27 cellular contexts compared by ENCODE assay signal in genomic region chr7:116696707-116697106, GRCh38. TPM values are rescaled to one million over a fixed set of nuclear protein-coding genes. Genes with fewer than 3 reads are reported as not detected.
"Had no signal": no experiment of that assay in that cellular context is flagged by ENCODE, and none has a peak within 500 bp of the region (broad histone marks: within the 10 kb centered on the region; RNA-seq: fewer than 3 reads in every experiment).

No MANE protein-coding gene starts in this region.

- FAIRE-seq: islet of Langerhans, urothelium cell line had no signal

- H3K4me2 ChIP-seq: neural progenitor cell, smooth muscle cell had no signal

- H3K36me3 Mint-ChIP-seq: immature natural killer cell; memory B cell; natural killer cell; neural progenitor cell; stimulated activated naive B cell treated with anti-CD40 and anti-IgM and Interleukin-4, amounts not matched to agents 10 μg/mL and 1 μg/mL and 100 μg/mL, for 72 hours had no signal

- H3K27ac ChIP-seq: heart left ventricle, left ventricle myocardium inferior, neural progenitor cell, neutrophil, ovary, sigmoid colon, stomach, testis, thyroid gland, transverse colon, upper lobe of right lung had no signal

- ATAC-seq: heart left ventricle; natural killer cell; right cardiac atrium; stimulated activated naive B cell treated with anti-CD40 and anti-IgM and Interleukin-4, amounts not matched to agents 10 μg/mL and 1 μg/mL and 100 μg/mL, for 72 hours; stimulated activated naive CD8-positive, alpha-beta T cell treated with anti-CD3 and anti-CD28 coated beads, Interleukin-15, Interleukin-2, amounts not matched to agents 100 U/mL and 50 U/mL, for 24 hours; upper lobe of right lung had no signal

- H3K36me3 ChIP-seq: heart left ventricle, left ventricle myocardium inferior, neural progenitor cell, neutrophil, ovary, sigmoid colon, thyroid gland, transverse colon, upper lobe of right lung had no signal

- H3K4me1 ChIP-seq: neural progenitor cell, testis, thyroid gland had no signal

- H3K27me3 ChIP-seq: heart left ventricle, neural progenitor cell, neutrophil, ovary, sigmoid colon, stomach, testis, thyroid gland, transverse colon, upper lobe of right lung had no signal

- H3K27me3 Mint-ChIP-seq: progenitor cell of endocrine pancreas had no signal

- H2AFZ ChIP-seq: neural progenitor cell had no signal

- H3K4me1 Mint-ChIP-seq: immature natural killer cell, natural killer cell, neural progenitor cell had no signal

- H3K9me3 Mint-ChIP-seq: memory B cell, natural killer cell, nephron progenitor cell, neural progenitor cell had no signal

- H3K4me3 Mint-ChIP-seq: immature natural killer cell; memory B cell; natural killer cell; nephron progenitor cell; neural progenitor cell; stimulated activated naive B cell treated with anti-CD40 and anti-IgM and Interleukin-4, amounts not matched to agents 10 μg/mL and 1 μg/mL and 100 μg/mL, for 72 hours had no signal

- H3K9me3 ChIP-seq: heart left ventricle, left ventricle myocardium inferior, neutrophil, ovary, sigmoid colon, stomach, testis, thyroid gland, transverse colon, upper lobe of right lung had no signal

- DNase-seq: heart left ventricle; hypothalamus; immature natural killer cell; left ventricle myocardium inferior; natural killer cell; nephron progenitor cell; occipital lobe; ovary; retina; right cardiac atrium; sigmoid colon; stimulated activated CD4-positive, alpha-beta T cell treated with anti-CD3 and anti-CD28 coated beads, Interleukin-2, amount 100 ng/mL, for 24 hours; stimulated activated CD4-positive, alpha-beta T cell treated with anti-CD3 and anti-CD28 coated beads, Interleukin-4, amount 100 ng/mL, for 1 hour; stimulated activated naive B cell treated with anti-CD40 and anti-IgM and Interleukin-4, amounts not matched to agents 10 μg/mL and 1 μg/mL and 100 μg/mL, for 72 hours; stimulated activated naive CD8-positive, alpha-beta T cell treated with anti-CD3 and anti-CD28 coated beads, Interleukin-15, Interleukin-2, amounts not matched to agents 100 U/mL and 50 U/mL, for 24 hours; stomach; testis; thyroid gland; transverse colon; upper lobe of right lung had no signal

- H3K9ac ChIP-seq: neural progenitor cell had no signal

- H3K27ac Mint-ChIP-seq: immature natural killer cell; memory B cell; natural killer cell; nephron progenitor cell; neural progenitor cell; progenitor cell of endocrine pancreas; stimulated activated naive B cell treated with anti-CD40 and anti-IgM and Interleukin-4, amounts not matched to agents 10 μg/mL and 1 μg/mL and 100 μg/mL, for 72 hours had no signal

- H3K4me3 ChIP-seq: heart left ventricle, left ventricle myocardium inferior, neural progenitor cell, ovary, sigmoid colon, smooth muscle cell, stomach, testis, thyroid gland, transverse colon, upper lobe of right lung had no signal

RNA-seq across cellular contexts. Expression of gene MET, which starts 24.7 kb away (rescaled TPM):
- polyA plus RNA-seq: immature natural killer cell had no signal
